7 cellular contexts compared by ENCODE assay signal in genomic region chr6:31058128-31058894, GRCh38. TPM values are rescaled to one million over a fixed set of nuclear protein-coding genes. Genes with fewer than 3 reads are reported as not detected.
A peak's percentile ranks its signal among the peaks of the same experiment; 100 is the strongest.
DNase-seq lines count a peak whose midpoint lies in the region; ATAC-seq, FAIRE-seq and TF ChIP-seq lines count a peak whose summit lies in the region.

No MANE protein-coding gene starts in this region.

- SMC1A ChIA-PET in GM12878 (lab: Charles Lee; ENCODE audit: uncharacterized antibody, unreplicated experiment): no interaction called here

- no peak for TF ChIP-seq RAD21 in GM12878 (IDR thresholded peaks at IDR 0.05; ENCODE audit: insufficient read depth, low read depth, low read length)

- FAIRE-seq in GM12878 (lab: Jason Lieb, UNC): peak; percentile 27

- H4K20me1 ChIP-seq in GM12878 (ENCODE audit: control insufficient read depth, insufficient read depth): no peaks in the 10 kb centered on the region; the same call in 1 of the 2 replicates

- WGBS in GM12878 (ENCODE audit: insufficient coverage, insufficient replicate concordance, low lambda C conversion rate, missing lambda C conversion rate): 58% methylated on average over 10 of the region's 10 CpGs

- peak; percentile 42 to 57 (median 53) for TF ChIP-seq CTCF in GM12878 (IDR thresholded peaks at IDR 0.05 in 2 of 3, conservative IDR thresholded peaks at IDR 0.05 in 1 of 3; ENCODE audit: control insufficient read depth in 2 of 3, extremely low read depth in 1 of 3, insufficient read depth in 1 of 3, low read depth in 3 of 3, low read length in 3 of 3)

- in situ Hi-C loops in KBM-7 (cut with MboI; ENCODE audit: low pct_unique_long_range_greater_than_20kb, low sequenced_read_pairs) (no loop called here), GM12878 (cut with MboI) (no loop called here)

- no peak overlapping the region for H3K27ac ChIP-seq in GM12878 (ENCODE audit: control insufficient read depth, insufficient read depth)

- no TSS peak for BruUV-seq in GM12878 (replicated peaks; lab: Mats Ljungman, UMichigan)

- no peak overlapping the region for H3K4me3 ChIP-seq in GM12878

- POLR2A ChIA-PET in GM12878 (lab: Charles Lee): no interaction called here

- DNase-seq in ELR (ENCODE audit: low read depth) (peak; percentile 97), KBM-7 (peak; percentile 15), GM12878 (ENCODE audit: low read depth, low spot score) (no peak), left kidney (ENCODE audit: low read depth, low spot score) (peak; percentile 31)

- H3K79me2 ChIP-seq in GM12878 (ENCODE audit: control insufficient read depth, insufficient read depth, low read length): no peaks in the 10 kb centered on the region; the same call in 1 of the 2 replicates

- H3K4me1 Mint-ChIP-seq in stimulated activated memory B cell treated with anti-CD40 and anti-IgM and Interleukin-4, amounts not matched to agents 10 μg/mL and 1 μg/mL and 100 μg/mL, for 72 hours: peaks cover 4% of the 10 kb centered on the region

- no peak overlapping the region for H3K4me2 ChIP-seq in GM12878 (ENCODE audit: control insufficient read depth, insufficient read depth)

- no peaks in the 10 kb centered on the region; a peak in 1 of 4 replicates for H3K27me3 ChIP-seq in GM12878 (replicated peaks in 1 of 2; ENCODE audit: control insufficient read depth in 2 of 2, insufficient read depth in 2 of 2, low read length in 1 of 2)

- no peak overlapping the region for H3K9ac ChIP-seq in GM12878 (ENCODE audit: control insufficient read depth, insufficient read depth, low read length)

- no peak overlapping the region for H2AFZ ChIP-seq in GM12878 (ENCODE audit: control insufficient read depth, low read depth, low read length)

- H3K27me3 Mint-ChIP-seq in stimulated activated memory B cell treated with anti-CD40 and anti-IgM and Interleukin-4, amounts not matched to agents 10 μg/mL and 1 μg/mL and 100 μg/mL, for 72 hours: peaks cover 41% of the 10 kb centered on the region

- no peak overlapping the region for H3K4me3 Mint-ChIP-seq in stimulated activated memory B cell treated with anti-CD40 and anti-IgM and Interleukin-4, amounts not matched to agents 10 μg/mL and 1 μg/mL and 100 μg/mL, for 72 hours

- ATAC-seq in GM12878 (peak; percentile 68), HG02763 (IDR thresholded peaks at IDR 0.05; ENCODE audit: unreplicated experiment) (no peak), HG02759 (IDR thresholded peaks at IDR 0.05; ENCODE audit: unreplicated experiment) (no peak)
- no peak for ATAC-seq in stimulated activated memory B cell treated with anti-CD40 and anti-IgM and Interleukin-4, amounts not matched to agents 10 μg/mL and 1 μg/mL and 100 μg/mL, for 72 hours

- H3K4me1 ChIP-seq in GM12878 (ENCODE audit: control insufficient read depth, insufficient read depth, low read length): no peaks in the 10 kb centered on the region

- H3K27ac Mint-ChIP-seq in stimulated activated memory B cell treated with anti-CD40 and anti-IgM and Interleukin-4, amounts not matched to agents 10 μg/mL and 1 μg/mL and 100 μg/mL, for 72 hours: no peak overlapping the region

- intact Hi-C loops in GM12878 (cut with micrococcal nuclease; ENCODE audit: unreplicated experiment): no loop called here

- peaks cover 8% of the 10 kb centered on the region; the same call in 2 of the 3 replicates for H3K9me3 ChIP-seq in GM12878 (replicated peaks; ENCODE audit: control insufficient read depth, insufficient read depth, low read length)

- TF ChIP-seq EP300 in GM12878 (IDR thresholded peaks at IDR 0.05; ENCODE audit: borderline replicate concordance in 1 of 2, control insufficient read depth in 1 of 2, low read depth in 2 of 2, low read length in 2 of 2): no peak

- H3K36me3 Mint-ChIP-seq in stimulated activated memory B cell treated with anti-CD40 and anti-IgM and Interleukin-4, amounts not matched to agents 10 μg/mL and 1 μg/mL and 100 μg/mL, for 72 hours: peaks cover 4% of the 10 kb centered on the region

- TF ChIP-seq POLR2A in GM12878 (IDR thresholded peaks at IDR 0.05; ENCODE audit: low read depth, low read length): no peak

- H3K36me3 ChIP-seq in GM12878 (ENCODE audit: control insufficient read depth in 2 of 2, insufficient read depth in 2 of 2, low read length in 1 of 2): 0 out of 4 replicates have a peak, but pooled peaks cover 0 to 2% of the 10 kb centered on the region in 2 experiments

- RAD21 ChIA-PET in GM12878 (lab: Charles Lee; ENCODE audit: unreplicated experiment): interaction anchor here (0.6 kb wide), 1 partner anchor 592 kb away, joined by 3 read pairs; no protein-coding TSS in a partner anchor

- peaks cover 3% of the 10 kb centered on the region for H3K9me3 Mint-ChIP-seq in stimulated activated memory B cell treated with anti-CD40 and anti-IgM and Interleukin-4, amounts not matched to agents 10 μg/mL and 1 μg/mL and 100 μg/mL, for 72 hours

- CTCF ChIA-PET in GM12878 (lab: Yijun Ruan, JAX): interaction anchor here (1.2 kb wide), 1 partner anchor 29 kb away, joined by 4 read pairs; no protein-coding TSS in a partner anchor

TF ChIP-seq in GM12878, 131 proteins besides CTCF, POLR2A, EP300 and RAD21:
- TF ChIP-seq NR2F1 (conservative IDR thresholded peaks at IDR 0.05) (peak; percentile 63; the same call in 1 of the 2 replicates), CHD1 (IDR thresholded peaks at IDR 0.05; ENCODE audit: low read depth, low read length) (no peak)

RNA-seq across cellular contexts. Expression of gene MUC22, which starts 48.0 kb away (rescaled TPM):
- total RNA-seq in GM12878 (2013; cell fraction: nucleolus; rRNA removed): not detected in 2 replicates
- total RNA-seq in GM12878 (2014; rRNA removed) (under 0.01 TPM in 2 replicates), GM12878 (2014; rRNA removed; fragmentation: Illumina TruSeq; extraction: Trizol) (0.09 TPM in 1 of 2 replicates, not detected in the other), GM12878 (2021) (0.03 TPM in 1 of 2 replicates, not detected in the other)
- polyA plus RNA-seq in GM12878 (2011; ENCODE audit: low read depth): not detected
- polyA plus RNA-seq in GM12878 (2011; rRNA removed) (not detected in 2 replicates), GM12878 (2014; fragmentation: Illumina TruSeq; extraction: Trizol) (0.06 TPM in 2 replicates), GM12878 (2014; fragmentation: Nextera tagmentation; extraction: Ambion mirVana) (under 1 TPM in 1 of 2 experiments, not detected in 1; 0.06 TPM), GM12878 (2014; rRNA removed) (0.01 and 0.03 TPM in 2 replicates), GM12878 (2016; fragmentation: Nextera tagmentation; extraction: Ambion mirVana) (not detected)
- polyA plus RNA-seq in GM12878 (2011; cell fraction: cytosol; rRNA removed): not detected in 2 replicates
- polyA plus RNA-seq in GM12878 (2011; cell fraction: nucleus; rRNA removed): not detected in 2 replicates
- not detected in 2 replicates for polyA plus RNA-seq in GM12878 (2012)
- not detected in 2 replicates for polyA minus RNA-seq in GM12878 (2011; rRNA and poly(A)+ RNA removed)
- polyA minus RNA-seq in GM12878 (2011; cell fraction: cytosol; rRNA and poly(A)+ RNA removed): not detected in 2 replicates
- not detected in 2 replicates for polyA minus RNA-seq in GM12878 (2011; cell fraction: nucleus; rRNA and poly(A)+ RNA removed)

RNA-seq across cellular contexts. Expression of gene C6orf15, which starts 54.1 kb away (rescaled TPM):
- not detected in 2 replicates for total RNA-seq in GM12878 (2013; cell fraction: nucleolus; rRNA removed)
- total RNA-seq in GM12878 (2014; rRNA removed) (not detected in 2 replicates), GM12878 (2014; rRNA removed; fragmentation: Illumina TruSeq; extraction: Trizol) (not detected in 2 replicates), GM12878 (2021) (not detected in 2 replicates)
- not detected for polyA plus RNA-seq in GM12878 (2011; ENCODE audit: low read depth)
- polyA plus RNA-seq in GM12878 (2011; rRNA removed) (not detected in 2 replicates), GM12878 (2014; fragmentation: Illumina TruSeq; extraction: Trizol) (not detected in 2 replicates), GM12878 (2014; fragmentation: Nextera tagmentation; extraction: Ambion mirVana) (not detected), GM12878 (2014; rRNA removed) (not detected in 2 replicates), GM12878 (2016; fragmentation: Nextera tagmentation; extraction: Ambion mirVana) (not detected)
- polyA plus RNA-seq in GM12878 (2011; cell fraction: cytosol; rRNA removed): not detected in 2 replicates
- polyA plus RNA-seq in GM12878 (2011; cell fraction: nucleus; rRNA removed): not detected in 2 replicates
- not detected in 2 replicates for polyA plus RNA-seq in GM12878 (2012)
- polyA minus RNA-seq in GM12878 (2011; rRNA and poly(A)+ RNA removed): not detected in 2 replicates
- not detected in 2 replicates for polyA minus RNA-seq in GM12878 (2011; cell fraction: cytosol; rRNA and poly(A)+ RNA removed)
- polyA minus RNA-seq in GM12878 (2011; cell fraction: nucleus; rRNA and poly(A)+ RNA removed): not detected in 2 replicates

RNA-seq across cellular contexts. Expression of gene PSORS1C1, which starts 56.3 kb away (rescaled TPM):
- not detected in 2 replicates for total RNA-seq in GM12878 (2013; cell fraction: nucleolus; rRNA removed)
- total RNA-seq in GM12878 (2014; rRNA removed): not detected in 2 replicates
- total RNA-seq in GM12878 (2014; rRNA removed; fragmentation: Illumina TruSeq; extraction: Trizol): not detected in 2 replicates
- 0.64 TPM in 1 of 2 replicates, not detected in the other for total RNA-seq in GM12878 (2021)
- polyA plus RNA-seq in GM12878 (2011; ENCODE audit: low read depth): 1.9 TPM
- 0.10 and 0.15 TPM in 2 replicates for polyA plus RNA-seq in GM12878 (2011; rRNA removed)
- polyA plus RNA-seq in GM12878 (2011; cell fraction: cytosol; rRNA removed): 0.22 TPM in 1 of 2 replicates, not detected in the other
- 0.44 and 0.87 TPM in 2 replicates for polyA plus RNA-seq in GM12878 (2011; cell fraction: nucleus; rRNA removed)
- polyA plus RNA-seq in GM12878 (2012): 0.28 TPM in 1 of 2 replicates, not detected in the other
- polyA plus RNA-seq in GM12878 (2014; fragmentation: Illumina TruSeq; extraction: Trizol): 0.57 TPM in 1 of 2 replicates, not detected in the other
- under 1 TPM; 0.13 to 0.20 TPM for polyA plus RNA-seq in GM12878 (2014; fragmentation: Nextera tagmentation; extraction: Ambion mirVana)
- not detected in 2 replicates for polyA plus RNA-seq in GM12878 (2014; rRNA removed)
- under 1 TPM in 1 of 2 experiments, not detected in 1; 1.00 TPM for polyA plus RNA-seq in GM12878 (2016; fragmentation: Nextera tagmentation; extraction: Ambion mirVana)
- polyA minus RNA-seq in GM12878 (2011; rRNA and poly(A)+ RNA removed): not detected in 2 replicates
- not detected in 2 replicates for polyA minus RNA-seq in GM12878 (2011; cell fraction: cytosol; rRNA and poly(A)+ RNA removed)
- polyA minus RNA-seq in GM12878 (2011; cell fraction: nucleus; rRNA and poly(A)+ RNA removed): 0.36 and 0.77 TPM in 2 replicates
